ENCODE assay signal across 9 cellular contexts in genomic region chr1:48203287-48203900, GRCh38. TPM values are rescaled to one million over a fixed set of nuclear protein-coding genes. Genes with fewer than 3 reads are reported as not detected.
A peak's percentile ranks its signal among the peaks of the same experiment; 100 is the strongest.
DNase-seq lines count a peak whose midpoint lies in the region; ATAC-seq and TF ChIP-seq lines count a peak whose summit lies in the region.
"Had no signal": no experiment of that assay in that cellular context is flagged by ENCODE, and none has a peak within 500 bp of the region (broad histone marks: within the 10 kb centered on the region; RNA-seq: fewer than 3 reads in every experiment).

No MANE protein-coding gene starts in this region.

- peaks cover 9 to 27% of the 10 kb centered on the region in 2 donors for H3K27me3 Mint-ChIP-seq in natural killer cell (ENCODE audit: low read depth in 2 of 2)
- H3K27me3 Mint-ChIP-seq in natural killer cell treated with Interleukin-12 subunit alpha and Interleukin-12 subunit beta and Interleukin-15 and Interleukin-18, amount 100 ng/mL, for 72 hours = peaks cover 3 to 8% of the 10 kb centered on the region in 2 donors

- TF ChIP-seq EP300 in tibial nerve (IDR thresholded peaks at IDR 0.05) = no peak

- no peaks in the 10 kb centered on the region for H3K9me3 Mint-ChIP-seq in natural killer cell
- no peaks in the 10 kb centered on the region for H3K9me3 Mint-ChIP-seq in natural killer cell treated with Interleukin-12 subunit alpha and Interleukin-12 subunit beta and Interleukin-15 and Interleukin-18, amount 100 ng/mL, for 72 hours
- H3K9me3 Mint-ChIP-seq: dendritic cell treated with granulocyte-macrophage colony-stimulating factor and Interleukin-4, amounts not matched to agents 40 ng/mL and 50 ng/mL, for 4 days had no signal

- intact Hi-C loops in natural killer cell (cut with micrococcal nuclease) = no loop called here
- intact Hi-C loops in left ventricle myocardium inferior (cut with micrococcal nuclease) = no loop called here

- DNase-seq in natural killer cell (no peak), SK-N-DZ (ENCODE audit: low spot score) (peak; percentile 53), left ventricle myocardium inferior (no peak), tibial nerve (ENCODE audit: low spot score in 2 of 2) (no peak), C1 segment of cervical spinal cord (lab: John Stamatoyannopoulos, UW) (no peak)
- no peak for DNase-seq in natural killer cell treated with Interleukin-12 subunit alpha and Interleukin-12 subunit beta and Interleukin-15 and Interleukin-18, amount 100 ng/mL, for 72 hours (ENCODE audit: low spot score)

- H3K4me3 Mint-ChIP-seq in natural killer cell = no peak overlapping the region
- no peak overlapping the region for H3K4me3 Mint-ChIP-seq in natural killer cell treated with Interleukin-12 subunit alpha and Interleukin-12 subunit beta and Interleukin-15 and Interleukin-18, amount 100 ng/mL, for 72 hours
- H3K4me3 Mint-ChIP-seq: dendritic cell treated with granulocyte-macrophage colony-stimulating factor and Interleukin-4, amounts not matched to agents 40 ng/mL and 50 ng/mL, for 4 days had no signal

- H3K36me3 ChIP-seq in left ventricle myocardium inferior (no peaks in the 10 kb centered on the region), tibial nerve (no peaks in the 10 kb centered on the region)

- H3K36me3 Mint-ChIP-seq in natural killer cell = no peaks in the 10 kb centered on the region
- H3K36me3 Mint-ChIP-seq in natural killer cell treated with Interleukin-12 subunit alpha and Interleukin-12 subunit beta and Interleukin-15 and Interleukin-18, amount 100 ng/mL, for 72 hours = no peaks in the 10 kb centered on the region

- TF ChIP-seq POLR2A in tibial nerve (IDR thresholded peaks at IDR 0.05) = no peak

- peaks cover 9% of the 10 kb centered on the region for H3K27me3 ChIP-seq in left ventricle myocardium inferior (ENCODE audit: low read depth)
- H3K27me3 ChIP-seq in tibial nerve = no peaks in the 10 kb centered on the region

- H3K4me3 ChIP-seq in left ventricle myocardium inferior (no peak overlapping the region), tibial nerve (no peak overlapping the region)

- TF ChIP-seq CTCF in natural killer cell (IDR thresholded peaks at IDR 0.05) (peak; percentile 48), left ventricle myocardium inferior (IDR thresholded peaks at IDR 0.05; ENCODE audit: borderline replicate concordance) (peak; percentile 69), tibial nerve (IDR thresholded peaks at IDR 0.05) (peak; percentile 38 to 59 (median 55))

- H3K27ac ChIP-seq in left ventricle myocardium inferior (replicated peaks) (no peak overlapping the region), tibial nerve (no peak overlapping the region)

- H3K4me1 ChIP-seq in left ventricle myocardium inferior (no peaks in the 10 kb centered on the region), tibial nerve (peaks cover 0 to 12% (median 0%) of the 10 kb centered on the region in 4 donors)

- no peaks in the 10 kb centered on the region for H3K9me3 ChIP-seq in left ventricle myocardium inferior (replicated peaks)
- no peaks in the 10 kb centered on the region for H3K9me3 ChIP-seq in tibial nerve

- no peak overlapping the region for H3K27ac Mint-ChIP-seq in natural killer cell
- H3K27ac Mint-ChIP-seq in natural killer cell treated with Interleukin-12 subunit alpha and Interleukin-12 subunit beta and Interleukin-15 and Interleukin-18, amount 100 ng/mL, for 72 hours = no peak overlapping the region
- H3K27ac Mint-ChIP-seq: dendritic cell treated with granulocyte-macrophage colony-stimulating factor and Interleukin-4, amounts not matched to agents 40 ng/mL and 50 ng/mL, for 4 days had no signal

- H3K4me1 Mint-ChIP-seq in natural killer cell = peaks cover 0 to 6% of the 10 kb centered on the region in 2 donors
- H3K4me1 Mint-ChIP-seq in natural killer cell treated with Interleukin-12 subunit alpha and Interleukin-12 subunit beta and Interleukin-15 and Interleukin-18, amount 100 ng/mL, for 72 hours (ENCODE audit: low read depth in 2 of 2) = peaks cover 10 to 16% of the 10 kb centered on the region in 2 donors

- 77 to 81% methylated on average over 3 of the region's 3 CpGs for WGBS in tibial nerve, 2 donors

- ATAC-seq in natural killer cell (peak in 2 of 3 donors; percentile 60 to 66), HG03520 (IDR thresholded peaks at IDR 0.05; ENCODE audit: unreplicated experiment) (peak; percentile 61), HG02852 (IDR thresholded peaks at IDR 0.05; ENCODE audit: unreplicated experiment) (no peak)
- ATAC-seq in natural killer cell treated with Interleukin-12 subunit alpha and Interleukin-12 subunit beta and Interleukin-15 and Interleukin-18, amount 100 ng/mL, for 72 hours = no peak

RNA-seq across cellular contexts. Expression of gene SLC5A9, which starts 19.1 kb away (rescaled TPM):
- not detected for total RNA-seq in natural killer cell
- not detected for total RNA-seq in natural killer cell treated with Interleukin-12 subunit alpha and Interleukin-12 subunit beta and Interleukin-15 and Interleukin-18, amount 100 ng/mL, for 72 hours
- 0.03 and 0.21 TPM in 2 replicates for polyA plus RNA-seq in SK-N-DZ (2014; cell fraction: cytosol; rRNA removed)
- 0.67 and 0.94 TPM in 2 replicates for polyA plus RNA-seq in SK-N-DZ (2014; cell fraction: nucleus; rRNA removed)
- 0.36 TPM for total RNA-seq in left ventricle myocardium inferior
- total RNA-seq in tibial nerve = not detected

Comparison
In these comparisons a context has a peak if more than half of its experiments do, and no peak if none do; other contexts are left out.
1. ATAC-seq: peak in natural killer cell (2 of 3) and HG03520 (single experiment); none in natural killer cell treated with Interleukin-12 subunit alpha and Interleukin-12 subunit beta and Interleukin-15 and Interleukin-18, amount 100 ng/mL, for 72 hours (0 of 2) and HG02852 (single experiment).
2. Peak in every context shown above with its lines, with median percentiles within 50 percentile points of each other: CTCF ChIP-seq.